8 cellular contexts compared by ENCODE assay signal in genomic region chr5:115262405-115263247, GRCh38. TPM values are rescaled to one million over a fixed set of nuclear protein-coding genes. Genes with fewer than 3 reads are reported as not detected.
DNase-seq lines count a peak whose midpoint lies in the region; ATAC-seq and TF ChIP-seq lines count a peak whose summit lies in the region.

PGGT1B (minus strand) TSS chr5:115262877; CDS start chr5:115262851, 26 bp downstream.

- ATAC-seq in GM18907 (IDR thresholded peaks at IDR 0.05; ENCODE audit: unreplicated experiment) (peak; percentile 97), HG03135 (IDR thresholded peaks at IDR 0.05; ENCODE audit: unreplicated experiment) (peak; percentile 90)
- ATAC-seq in activated CD4-positive, alpha-beta T cell treated with anti-CD3 and anti-CD28 coated beads for 36 hours, result peak; percentile 97

- H3K9me3 ChIP-seq in AG04450 (ENCODE audit: control insufficient read depth, insufficient read depth, low read length), result peaks cover 3% of the 10 kb centered on the region; the same call in 1 of the 2 replicates

- TF ChIP-seq CTCF in AG04450 (IDR thresholded peaks at IDR 0.05; ENCODE audit: low read depth, low read length), result no peak
- TF ChIP-seq CTCF in chondrocyte (IDR thresholded peaks at IDR 0.05), result peak; percentile 23

- H3K36me3 Mint-ChIP-seq in activated CD4-positive, alpha-beta T cell treated with anti-CD3 and anti-CD28 coated beads for 36 hours (ENCODE audit: low read depth), result peaks cover 12% of the 10 kb centered on the region
- no peaks in the 10 kb centered on the region for H3K36me3 Mint-ChIP-seq in chondrocyte (ENCODE audit: low read depth)

- H3K4me3 ChIP-seq in AG04450 (ENCODE audit: low read depth, low read length), result peak within 1 kb of the TSS; percentile 84

- peak within 1 kb of the TSS; percentile 89 for H3K4me3 Mint-ChIP-seq in activated CD4-positive, alpha-beta T cell treated with anti-CD3 and anti-CD28 coated beads for 36 hours
- H3K4me3 Mint-ChIP-seq in chondrocyte (ENCODE audit: unreplicated experiment), result peak within 1 kb of the TSS; percentile 83

- H3K27me3 ChIP-seq in AG04450 (ENCODE audit: control insufficient read depth, insufficient read depth, low read length), result no peaks in the 10 kb centered on the region

- intact Hi-C loops in activated CD4-positive, alpha-beta T cell treated with anti-CD3 and anti-CD28 coated beads for 36 hours (cut with DNase I, micrococcal nuclease), result loop anchor here (1.0 to 2.0 kb wide), 3 partner anchors 34 to 578 kb away; partner anchors contain the start of genes AP3S1 (in 2 of the 2), ATG12 (in 2 of the 2), CCDC112 (in 1 of the 2) and TMED7 (in 1 of the 2)

- H3K4me1 Mint-ChIP-seq in activated CD4-positive, alpha-beta T cell treated with anti-CD3 and anti-CD28 coated beads for 36 hours, result peaks cover 44% of the 10 kb centered on the region
- peaks cover 47% of the 10 kb centered on the region for H3K4me1 Mint-ChIP-seq in chondrocyte (ENCODE audit: low read depth)

- POLR2A ChIA-PET in AG04450 (lab: Yijun Ruan, JAX), result interaction anchor here (0.6 kb wide), 1 partner anchor 90 kb away, joined by 4 read pairs; no protein-coding TSS in a partner anchor
- POLR2A ChIA-PET in activated CD4-positive, alpha-beta T cell treated with anti-CD3 and anti-CD28 coated beads for 36 hours (lab: Charles Lee), result interaction anchor here (0.9 kb wide), 1 partner anchor 282 kb away, joined by 4 read pairs; the partner anchor contains the start of gene FEM1C

- no peak for DNase-seq in AG04450 (ENCODE audit: low read depth, low spot score)
- peak; percentile 36 for DNase-seq in NCI-H510A treated with DMSO at 0.1 percent for 48 hours (lab: John Stamatoyannopoulos, UW)
- DNase-seq in activated CD4-positive, alpha-beta T cell treated with anti-CD3 and anti-CD28 coated beads for 36 hours, result peak; percentile 86
- peak; percentile 95 for DNase-seq in chondrocyte (ENCODE audit: low spot score)
- peak; percentile 49 for DNase-seq in kidney glomerular epithelial cell (lab: John Stamatoyannopoulos, UW)
- DNase-seq in stimulated activated CD4-positive, alpha-beta T cell treated with anti-CD3 and anti-CD28 coated beads, Interleukin-1b, Interleukin-23, amount 100 ng/mL, for 1 hour (ENCODE audit: low read depth in 2 of 2), result peak; percentile 17 to 46

- no peaks in the 10 kb centered on the region for H3K27me3 Mint-ChIP-seq in activated CD4-positive, alpha-beta T cell treated with anti-CD3 and anti-CD28 coated beads for 36 hours
- no peaks in the 10 kb centered on the region for H3K27me3 Mint-ChIP-seq in chondrocyte (ENCODE audit: low read depth)

- H3K27ac Mint-ChIP-seq in activated CD4-positive, alpha-beta T cell treated with anti-CD3 and anti-CD28 coated beads for 36 hours, result peak within 1 kb of the TSS; percentile 95
- peak within 1 kb of the TSS; percentile 97 for H3K27ac Mint-ChIP-seq in chondrocyte (ENCODE audit: unreplicated experiment)

- CTCF ChIA-PET in AG04450 (lab: Charles Lee), result interaction anchor here (0.8 to 2.2 kb wide), 6 partner anchors 12 to 333 kb away, joined by 3 to 9 read pairs (median 4); no protein-coding TSS in a partner anchor
- CTCF ChIA-PET in activated CD4-positive, alpha-beta T cell treated with anti-CD3 and anti-CD28 coated beads for 36 hours (lab: Charles Lee), result interaction anchor here (0.6 to 1.4 kb wide), 6 partner anchors 8 to 340 kb away, joined by 3 to 6 read pairs (median 4); partner anchors contain the start of gene TICAM2

- no peaks in the 10 kb centered on the region for H3K9me3 Mint-ChIP-seq in activated CD4-positive, alpha-beta T cell treated with anti-CD3 and anti-CD28 coated beads for 36 hours (ENCODE audit: low read depth)
- H3K9me3 Mint-ChIP-seq in chondrocyte (ENCODE audit: low read depth), result no peaks in the 10 kb centered on the region

- H3K27ac ChIP-seq in AG04450 (ENCODE audit: low read depth, low read length), result peak within 1 kb of the TSS; percentile 89

RNA-seq across cellular contexts. Expression of gene PGGT1B, which starts in this region (rescaled TPM):
- 4.1 and 4.3 TPM in 2 replicates for polyA plus RNA-seq in AG04450 (2011; rRNA removed)
- polyA minus RNA-seq in AG04450 (2011; rRNA and poly(A)+ RNA removed), result 16.9 and 19.0 TPM in 2 replicates
- total RNA-seq in activated CD4-positive, alpha-beta T cell treated with anti-CD3 and anti-CD28 coated beads for 36 hours, result 10 to 100 TPM; 38.9 to 44.3 TPM
- total RNA-seq in chondrocyte, result 35.6 to 46.2 TPM (median 38.2 TPM) in 3 replicates
